8 cellular contexts compared by ENCODE assay signal in the genomic region with DNA sequence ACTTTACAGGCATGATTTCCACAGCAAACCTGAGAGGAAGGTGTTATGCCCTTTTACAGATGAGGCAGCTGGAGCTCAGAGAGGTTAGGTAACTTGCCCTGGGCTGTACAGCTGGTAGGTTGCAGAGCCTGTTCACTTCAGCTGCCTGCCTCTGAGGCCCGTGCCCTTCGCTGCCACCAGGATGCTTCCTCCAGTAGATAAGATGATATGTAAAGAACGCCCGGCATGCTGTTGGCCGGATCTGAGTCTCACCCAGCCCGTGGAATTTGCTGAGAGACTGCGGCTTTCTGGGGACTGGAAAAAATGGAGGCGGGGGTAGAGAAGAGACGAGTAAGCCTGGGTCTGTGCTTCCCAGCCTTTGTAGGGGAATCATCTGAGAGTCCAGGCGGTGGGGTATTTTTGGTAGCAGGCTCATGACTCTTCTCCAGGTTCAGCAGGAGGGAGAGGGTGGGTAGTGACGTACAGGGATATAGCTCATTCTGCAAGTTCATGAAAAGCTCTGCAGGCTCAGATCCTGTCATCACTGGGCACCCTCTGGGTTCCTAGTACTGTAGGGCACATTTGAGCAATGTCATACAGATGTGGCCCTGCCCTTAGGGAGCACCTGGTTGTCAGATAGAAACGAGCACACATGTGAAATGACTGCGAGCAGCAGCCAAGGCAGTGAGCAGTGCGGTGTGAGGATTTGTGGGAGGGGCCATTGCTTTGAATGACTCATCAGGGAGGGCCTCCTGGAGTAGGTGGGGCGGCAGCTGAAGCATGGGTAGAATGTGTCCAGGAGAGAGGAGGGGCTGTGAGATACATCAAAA.
A peak's percentile ranks its signal among the peaks of the same experiment; 100 is the strongest.
DNase-seq lines count a peak whose midpoint lies in the region; ATAC-seq and TF ChIP-seq lines count a peak whose summit lies in the region.

No MANE protein-coding gene starts in this region.

- H3K27me3 Mint-ChIP-seq in type B pancreatic cell: peaks cover 26% of the 10 kb centered on the region

- ATAC-seq in Right ventricle myocardium inferior (peak; percentile 71), left ventricle myocardium superior (peak; percentile 80)

- TF ChIP-seq CTCF in type B pancreatic cell (conservative IDR thresholded peaks at IDR 0.05): no peak

- intact Hi-C loops in Right ventricle myocardium inferior (cut with DNase I): loop anchor here (2.0 kb wide), 2 partner anchors 16 to 34 kb away; no protein-coding TSS in a partner anchor
- intact Hi-C loops in cardiac septum (cut with DNase I): no loop called here
- intact Hi-C loops in left ventricle myocardium superior (cut with micrococcal nuclease): no loop called here
- intact Hi-C loops in posterior cingulate gyrus (cut with DNase I): no loop called here

- no peaks in the 10 kb centered on the region for H3K9me3 Mint-ChIP-seq in type B pancreatic cell

- in situ Hi-C loops in SK-MEL-5 (cut with HindIII; ENCODE audit: low pct_unique_long_range_greater_than_20kb, low sequenced_read_pairs): no loop called here

- H3K27ac Mint-ChIP-seq in type B pancreatic cell: peak overlapping the region; percentile 95

- peaks cover 24% of the 10 kb centered on the region for H3K4me1 Mint-ChIP-seq in type B pancreatic cell (ENCODE audit: unreplicated experiment)

- H3K36me3 Mint-ChIP-seq in type B pancreatic cell: no peaks in the 10 kb centered on the region

- DNase-seq in Right ventricle myocardium inferior (ENCODE audit: missing footprints) (no peak), cardiac septum (ENCODE audit: low spot score) (no peak), SK-MEL-5 (ENCODE audit: low read depth, low spot score) (peak; percentile 8), left ventricle myocardium superior (peak; percentile 57), type B pancreatic cell (ENCODE audit: extremely low spot score, unreplicated experiment) (no peak), COR-L47 (lab: John Stamatoyannopoulos, UW) (no peak), inferior parietal cortex (ENCODE audit: extremely low spot score) (no peak), posterior cingulate gyrus (no peak)

- peak overlapping the region; percentile 72 for H3K4me3 Mint-ChIP-seq in type B pancreatic cell

Comparison
In these comparisons a context has a peak if more than half of its experiments do, and no peak if none do; other contexts are left out.
1. DNase-seq: peak in SK-MEL-5 (single experiment) and left ventricle myocardium superior (single experiment); none in Right ventricle myocardium inferior (single experiment), cardiac septum (single experiment), type B pancreatic cell (single experiment), COR-L47 (single experiment), inferior parietal cortex (single experiment) and posterior cingulate gyrus (0 of 10).